In genomic region chr1:31717341-31717740, GRCh38 we compare ENCODE assay signal across 23 cellular contexts. TPM values are rescaled to one million over a fixed set of nuclear protein-coding genes. Genes with fewer than 3 reads are reported as not detected.
DNase-seq lines count a peak whose midpoint lies in the region; ATAC-seq, FAIRE-seq and TF ChIP-seq lines count a peak whose summit lies in the region.
"Had no signal": no experiment of that assay in that cellular context is flagged by ENCODE, and none has a peak within 500 bp of the region (broad histone marks: within the 10 kb centered on the region; RNA-seq: fewer than 3 reads in every experiment).

No MANE protein-coding gene starts in this region.

- H4K20me1 ChIP-seq in K562 (replicated peaks; ENCODE audit: control insufficient read depth, insufficient read depth, low read length) (peaks cover 17% of the 10 kb centered on the region; the same call in 1 of the 2 replicates), neural progenitor cell (ENCODE audit: low read depth) (no peaks in the 10 kb centered on the region)

- H3K27me3 Mint-ChIP-seq in neural progenitor cell (ENCODE audit: insufficient read depth, low read depth) (peaks cover 19% of the 10 kb centered on the region), Calu3 (ENCODE audit: unreplicated experiment) (peaks cover 65% of the 10 kb centered on the region)
- H3K27me3 Mint-ChIP-seq in activated T-helper 17 cell treated with anti-CD3 and anti-CD28 coated beads, Interleukin-2, amount 50 U/mL, for 72 hours: peaks cover 42% of the 10 kb centered on the region

- peak; percentile 30; the same call in 1 of the 2 replicates for TF ChIP-seq EP300 in K562 (IDR thresholded peaks at IDR 0.05; ENCODE audit: low read length)

- TF ChIP-seq RAD21 in K562 (CRISPR knock-in tag; conservative IDR thresholded peaks at IDR 0.05 in 1 of 2, IDR thresholded peaks at IDR 0.05 in 1 of 2): no peak

- no peak overlapping the region for H3K4me3 ChIP-seq in K562
- H3K4me3 ChIP-seq in neural progenitor cell: no peak overlapping the region
- H3K4me3 ChIP-seq: body of pancreas, smooth muscle cell, upper lobe of right lung had no signal

- H3K27ac ChIP-seq in K562 (ENCODE audit: extremely low read depth, low read depth, low read length) (no peak overlapping the region), neural progenitor cell (no peak overlapping the region)
- H3K27ac ChIP-seq: body of pancreas, KMS-11, upper lobe of right lung had no signal

- H3K4me1 ChIP-seq in K562 (replicated peaks in 1 of 2; ENCODE audit: control insufficient read depth in 2 of 2, insufficient read depth in 2 of 2, low read length in 2 of 2): peaks cover 26 to 33% of the 10 kb centered on the region in 2 experiments; a peak in 4 of 5 replicates
- peaks cover 3% of the 10 kb centered on the region for H3K4me1 ChIP-seq in neural progenitor cell

- H2AFZ ChIP-seq in K562 (ENCODE audit: low read depth, low read length): no peak overlapping the region
- H2AFZ ChIP-seq in neural progenitor cell (replicated peaks): no peak overlapping the region

- TF ChIP-seq CTCF in K562 (IDR thresholded peaks at IDR 0.05 in 2 of 3, conservative IDR thresholded peaks at IDR 0.05 in 1 of 3; ENCODE audit: insufficient read depth in 2 of 3, low read depth in 1 of 3, low read length in 3 of 3): no peak
- no peak for TF ChIP-seq CTCF in neural progenitor cell (IDR thresholded peaks at IDR 0.05)
- no peak for TF ChIP-seq CTCF in Calu3 (IDR thresholded peaks at IDR 0.05; ENCODE audit: unreplicated experiment)

- H3K27ac Mint-ChIP-seq in neural progenitor cell (no peak overlapping the region), Calu3 (ENCODE audit: unreplicated experiment) (no peak overlapping the region)
- H3K27ac Mint-ChIP-seq in activated T-helper 17 cell treated with anti-CD3 and anti-CD28 coated beads, Interleukin-2, amount 50 U/mL, for 72 hours: no peak overlapping the region
- H3K27ac Mint-ChIP-seq: activated naive CD8-positive, alpha-beta T cell; activated T-helper 1 cell treated with anti-CD3 and anti-CD28 coated beads, Interleukin-12 subunit alpha, Interleukin-12 subunit beta, Interleukin-2, Interleukin-4 antibody, amounts not matched to agents 30 ng/mL and 10 ng/mL and 1 ng/mL, durations not matched to agents 14 hours and 24 hours and 36 hours; stimulated activated naive CD8-positive, alpha-beta T cell treated with anti-CD3 and anti-CD28 coated beads, Interleukin-15, amount 100 ng/mL, for 72 hours had no signal

- no peaks in the 10 kb centered on the region for H3K79me2 ChIP-seq in K562 (ENCODE audit: control insufficient read depth, insufficient read depth, low read length)
- no peaks in the 10 kb centered on the region for H3K79me2 ChIP-seq in neural progenitor cell (ENCODE audit: low read depth)

- in situ Hi-C loops in K562 (cut with MboI): no loop called here

- CTCF ChIA-PET in K562 (lab: Yijun Ruan, JAX; ENCODE audit: low intra/inter-chr PET ratio) (no interaction called here), Calu3 (lab: Charles Lee) (interaction anchor here (0.5 to 2.8 kb wide), 5 partner anchors 28 to 417 kb away, joined by 3 to 8 read pairs (median 5); no protein-coding TSS in a partner anchor)

- intact Hi-C loops in K562 (cut with micrococcal nuclease): no loop called here
- intact Hi-C loops in Calu3 (cut with micrococcal nuclease; ENCODE audit: unreplicated experiment): no loop called here

- H3K36me3 Mint-ChIP-seq in neural progenitor cell (no peaks in the 10 kb centered on the region), Calu3 (ENCODE audit: insufficient read depth, unreplicated experiment) (peaks cover 11% of the 10 kb centered on the region)
- H3K36me3 Mint-ChIP-seq in activated T-helper 17 cell treated with anti-CD3 and anti-CD28 coated beads, Interleukin-2, amount 50 U/mL, for 72 hours (ENCODE audit: low read depth): no peaks in the 10 kb centered on the region

- peak; percentile 56 for DNase-seq in ELR (ENCODE audit: low read depth)
- peak; percentile 86 for DNase-seq in NCI-H226
- DNase-seq in K562 (ENCODE audit: extremely low read depth in 1 of 4, low spot score in 3 of 4): peak in 2 of 4 experiments; percentile 39 to 49
- DNase-seq in neural progenitor cell (ENCODE audit: low spot score): no peak
- no peak for DNase-seq in Calu3
- no peak for DNase-seq in NCI-H748 (lab: John Stamatoyannopoulos, UW; ENCODE audit: unreplicated experiment)
- DNase-seq: activated CD4-positive, alpha-beta T cell treated with anti-CD3 and anti-CD28 coated beads for 4 hours; body of pancreas; effector memory CD4-positive, alpha-beta T cell; head of caudate nucleus; NCI-H1048; NCI-H1930; NCI-H446; stimulated activated CD4-positive, alpha-beta T cell treated with anti-CD3 and anti-CD28 coated beads, Interleukin-4, amount 100 ng/mL, for 24 hours; stimulated activated naive CD8-positive, alpha-beta T cell treated with anti-CD3 and anti-CD28 coated beads, Interleukin-15, amount 100 ng/mL, for 72 hours; SW 1271; upper lobe of right lung had no signal

- no peak for TF ChIP-seq POLR2A in K562 (conservative IDR thresholded peaks at IDR 0.05)

- no TSS peak for BruUV-seq in K562 (replicated peaks; lab: Mats Ljungman, UMichigan)
- BruUV-seq in Calu3 (replicated peaks; lab: Mats Ljungman, UMichigan): no TSS peak

- H3K27me3 ChIP-seq in K562 (ENCODE audit: control insufficient read depth in 2 of 2, insufficient read depth in 2 of 2, low read length in 2 of 2) (peaks cover 12 to 48% of the 10 kb centered on the region in 2 experiments), neural progenitor cell (no peaks in the 10 kb centered on the region)
- H3K27me3 ChIP-seq: body of pancreas had no signal

- peaks cover 16% of the 10 kb centered on the region for H3F3A ChIP-seq in neural progenitor cell (ENCODE audit: low read depth)

- ATAC-seq in K562 (peak; percentile 27; the same call in 2 of the 3 replicates), GM19455 (IDR thresholded peaks at IDR 0.05; ENCODE audit: unreplicated experiment) (no peak)
- no peak for ATAC-seq in activated T-helper 17 cell treated with anti-CD3 and anti-CD28 coated beads, Interleukin-2, amount 50 U/mL, for 72 hours (replicated peaks)
- ATAC-seq: body of pancreas; stimulated activated naive CD8-positive, alpha-beta T cell treated with anti-CD3 and anti-CD28 coated beads, Interleukin-15, amount 100 ng/mL, for 72 hours; upper lobe of right lung had no signal

- WGBS in K562 (ENCODE audit: insufficient coverage, low coverage, missing lambda C conversion rate): 4% methylated on average over 6 of the region's 6 CpGs

- peak; percentile 75 for FAIRE-seq in K562 (lab: Jason Lieb, UNC)

- H3K4me1 Mint-ChIP-seq in neural progenitor cell: peaks cover 26% of the 10 kb centered on the region
- peaks cover 20% of the 10 kb centered on the region for H3K4me1 Mint-ChIP-seq in Calu3 (ENCODE audit: low read depth, unreplicated experiment)
- H3K4me1 Mint-ChIP-seq in activated T-helper 17 cell treated with anti-CD3 and anti-CD28 coated beads, Interleukin-2, amount 50 U/mL, for 72 hours: no peaks in the 10 kb centered on the region

- H3K9me1 ChIP-seq in K562 (ENCODE audit: control insufficient read depth, insufficient read depth, low read length): no peaks in the 10 kb centered on the region

- H3K4me3 Mint-ChIP-seq in neural progenitor cell (peak overlapping the region; percentile 16), Calu3 (ENCODE audit: low read depth, unreplicated experiment) (no peak overlapping the region)
- no peak overlapping the region for H3K4me3 Mint-ChIP-seq in activated T-helper 17 cell treated with anti-CD3 and anti-CD28 coated beads, Interleukin-2, amount 50 U/mL, for 72 hours
- H3K4me3 Mint-ChIP-seq: activated naive CD8-positive, alpha-beta T cell; activated T-helper 1 cell treated with anti-CD3 and anti-CD28 coated beads, Interleukin-12 subunit alpha, Interleukin-12 subunit beta, Interleukin-2, Interleukin-4 antibody, amounts not matched to agents 30 ng/mL and 10 ng/mL and 1 ng/mL, durations not matched to agents 14 hours and 24 hours and 36 hours; stimulated activated naive CD8-positive, alpha-beta T cell treated with anti-CD3 and anti-CD28 coated beads, Interleukin-15, amount 100 ng/mL, for 72 hours had no signal

- H3K4me2 ChIP-seq in K562 (ENCODE audit: insufficient read depth, low read length) (no peak overlapping the region), neural progenitor cell (no peak overlapping the region)
- H3K4me2 ChIP-seq: KMS-11, smooth muscle cell had no signal

- H3K9me3 Mint-ChIP-seq in neural progenitor cell (no peaks in the 10 kb centered on the region), Calu3 (ENCODE audit: low read depth, unreplicated experiment) (no peaks in the 10 kb centered on the region)
- H3K9me3 Mint-ChIP-seq in activated T-helper 17 cell treated with anti-CD3 and anti-CD28 coated beads, Interleukin-2, amount 50 U/mL, for 72 hours: no peaks in the 10 kb centered on the region
- H3K9me3 Mint-ChIP-seq: activated T-helper 1 cell treated with anti-CD3 and anti-CD28 coated beads, Interleukin-12 subunit alpha, Interleukin-12 subunit beta, Interleukin-2, Interleukin-4 antibody, amounts not matched to agents 30 ng/mL and 10 ng/mL and 1 ng/mL, durations not matched to agents 14 hours and 24 hours and 36 hours; stimulated activated naive CD8-positive, alpha-beta T cell treated with anti-CD3 and anti-CD28 coated beads, Interleukin-15, amount 100 ng/mL, for 72 hours had no signal

- POLR2A ChIA-PET in K562 (lab: Yijun Ruan, JAX): interaction anchor here (0.6 to 1.8 kb wide), 7 partner anchors 8 to 928 kb away, joined by 3 to 11 read pairs (median 6); partner anchors contain the start of gene PEF1

- no peaks in the 10 kb centered on the region for H3K36me3 ChIP-seq in K562 (ENCODE audit: control insufficient read depth, insufficient read depth, low read length)
- no peaks in the 10 kb centered on the region for H3K36me3 ChIP-seq in neural progenitor cell
- H3K36me3 ChIP-seq: upper lobe of right lung had no signal

- H3K9me3 ChIP-seq in K562 (replicated peaks; ENCODE audit: control insufficient read depth, insufficient read depth, low read depth, low read length) (no peaks in the 10 kb centered on the region), neural progenitor cell (ENCODE audit: low read depth) (no peaks in the 10 kb centered on the region)
- H3K9me3 ChIP-seq: body of pancreas, upper lobe of right lung had no signal

- no peak overlapping the region for H3K9ac ChIP-seq in K562 (ENCODE audit: insufficient read depth in 1 of 2, low read depth in 2 of 2, low read length in 2 of 2)
- no peak overlapping the region for H3K9ac ChIP-seq in neural progenitor cell
- H3K9ac ChIP-seq: KMS-11 had no signal

RNA-seq across cellular contexts. Expression of gene COL16A1, which starts 13.5 kb away (rescaled TPM):
- total RNA-seq in K562 (2011; cell fraction: chromatin; rRNA removed; ENCODE audit: low replicate concordance): 0.44 TPM in 1 of 2 replicates, not detected in the other
- 0.13 and 0.17 TPM in 2 replicates for total RNA-seq in K562 (2011; cell fraction: nucleolus; rRNA removed)
- total RNA-seq in K562 (2011; cell fraction: nucleoplasm; rRNA removed): not detected in 2 replicates
- total RNA-seq in K562 (2014; rRNA removed): 0.04 TPM in 1 of 2 replicates, not detected in the other
- not detected in 2 replicates for total RNA-seq in K562 (2014; rRNA removed; fragmentation: Illumina TruSeq; extraction: Trizol)
- total RNA-seq in K562 (2015; rRNA removed; fragmentation: Illumina TruSeq; extraction: Trizol): 0.08 TPM in 1 of 2 replicates, not detected in the other
- 0.54 and 0.60 TPM in 2 replicates for total RNA-seq in K562 (2021)
- polyA plus RNA-seq in K562 (2011; rRNA removed): 0.11 TPM in 1 of 2 replicates, not detected in the other
- not detected in 2 replicates for polyA plus RNA-seq in K562 (2011; cell fraction: cytosol; rRNA removed)
- 0.31 and 0.36 TPM in 2 replicates for polyA plus RNA-seq in K562 (2011; cell fraction: nucleus; rRNA removed)
- polyA plus RNA-seq in K562 (2012): 0.37 TPM in 1 of 2 replicates, not detected in the other
- not detected in 2 replicates for polyA plus RNA-seq in K562 (2014; fragmentation: Illumina TruSeq; extraction: Trizol)
- not detected for polyA plus RNA-seq in K562 (2014; fragmentation: Nextera tagmentation; extraction: Ambion mirVana)
- polyA plus RNA-seq in K562 (2014; rRNA removed): 0.11 TPM in 1 of 2 replicates, not detected in the other
- polyA minus RNA-seq in K562 (2011; rRNA and poly(A)+ RNA removed): not detected in 2 replicates
- polyA minus RNA-seq in K562 (2011; cell fraction: cytosol; rRNA and poly(A)+ RNA removed): not detected in 2 replicates
- not detected in 2 replicates for polyA minus RNA-seq in K562 (2011; cell fraction: nucleus; rRNA and poly(A)+ RNA removed)
- total RNA-seq in neural progenitor cell (ENCODE audit: low replicate concordance): 0.22 and 7.0 TPM in 2 replicates
- 3.8 and 9.2 TPM in 2 replicates for total RNA-seq in Calu3 (2022)
- not detected for total RNA-seq in activated T-helper 17 cell treated with anti-CD3 and anti-CD28 coated beads, Interleukin-2, amount 50 U/mL, for 72 hours
- total RNA-seq: activated T-helper 1 cell treated with anti-CD3 and anti-CD28 coated beads, Interleukin-12 subunit alpha, Interleukin-12 subunit beta, Interleukin-2, Interleukin-4 antibody, amounts not matched to agents 30 ng/mL and 10 ng/mL and 1 ng/mL, durations not matched to agents 14 hours and 24 hours and 36 hours had no signal

RNA-seq across cellular contexts. Expression of gene ADGRB2, which starts 46.8 kb away (rescaled TPM):
- total RNA-seq in K562 (2011; cell fraction: chromatin; rRNA removed; ENCODE audit: low replicate concordance): 0.42 and 2.8 TPM in 2 replicates
- total RNA-seq in K562 (2011; cell fraction: nucleolus; rRNA removed): 1.2 and 2.5 TPM in 2 replicates
- 0.31 and 0.44 TPM in 2 replicates for total RNA-seq in K562 (2011; cell fraction: nucleoplasm; rRNA removed)
- 0.23 and 0.33 TPM in 2 replicates for total RNA-seq in K562 (2014; rRNA removed)
- total RNA-seq in K562 (2014; rRNA removed; fragmentation: Illumina TruSeq; extraction: Trizol): 0.04 TPM in 1 of 2 replicates, not detected in the other
- 0.22 and 0.23 TPM in 2 replicates for total RNA-seq in K562 (2015; rRNA removed; fragmentation: Illumina TruSeq; extraction: Trizol)
- 0.22 and 0.34 TPM in 2 replicates for total RNA-seq in K562 (2021)
- 0.14 and 0.38 TPM in 2 replicates for polyA plus RNA-seq in K562 (2011; rRNA removed)
- polyA plus RNA-seq in K562 (2011; cell fraction: cytosol; rRNA removed): 0.27 and 0.35 TPM in 2 replicates
- 2.0 and 3.4 TPM in 2 replicates for polyA plus RNA-seq in K562 (2011; cell fraction: nucleus; rRNA removed)
- 0.17 and 0.54 TPM in 2 replicates for polyA plus RNA-seq in K562 (2012)
- 0.07 and 0.11 TPM in 2 replicates for polyA plus RNA-seq in K562 (2014; fragmentation: Illumina TruSeq; extraction: Trizol)
- not detected for polyA plus RNA-seq in K562 (2014; fragmentation: Nextera tagmentation; extraction: Ambion mirVana)
- polyA plus RNA-seq in K562 (2014; rRNA removed): 0.18 and 0.20 TPM in 2 replicates
- 0.09 and 0.53 TPM in 2 replicates for polyA minus RNA-seq in K562 (2011; rRNA and poly(A)+ RNA removed)
- polyA minus RNA-seq in K562 (2011; cell fraction: cytosol; rRNA and poly(A)+ RNA removed): 1.2 TPM in 1 of 2 replicates, not detected in the other
- 0.67 and 1.7 TPM in 2 replicates for polyA minus RNA-seq in K562 (2011; cell fraction: nucleus; rRNA and poly(A)+ RNA removed)
- total RNA-seq in neural progenitor cell (ENCODE audit: low replicate concordance): 7.1 and 21.2 TPM in 2 replicates
- total RNA-seq in Calu3 (2022): 1.9 and 2.9 TPM in 2 replicates
- total RNA-seq in activated T-helper 17 cell treated with anti-CD3 and anti-CD28 coated beads, Interleukin-2, amount 50 U/mL, for 72 hours: 1 to 10 TPM in 1 of 2 donors, under 1 TPM in 1; 0.24 to 4.5 TPM

Comparison
In these comparisons a context has a peak if more than half of its experiments do, and no peak if none do; other contexts are left out.
1. DNase-seq: peak in ELR (single experiment) and NCI-H226 (single experiment); none in neural progenitor cell (single experiment), Calu3 (single experiment) and NCI-H748 (single experiment).